ENCODE assay signal across 20 cellular contexts in genomic region chr13:21328836-21329477, GRCh38.
A peak's percentile ranks its signal among the peaks of the same experiment; 100 is the strongest.
DNase-seq lines count a peak whose midpoint lies in the region; ATAC-seq, FAIRE-seq and TF ChIP-seq lines count a peak whose summit lies in the region.
"Had no signal": no experiment of that assay in that cellular context is flagged by ENCODE, and none has a peak within 500 bp of the region (broad histone marks: within the 10 kb centered on the region; RNA-seq: fewer than 3 reads in every experiment).

No MANE protein-coding gene starts in this region.

- H3K79me2 ChIP-seq in DND-41 (ENCODE audit: insufficient read depth, low read length): peaks cover 2% of the 10 kb centered on the region; the same call in 1 of the 2 replicates

- H3K4me2 ChIP-seq in DND-41 (ENCODE audit: insufficient read depth, low read length): no peak overlapping the region

- DNase-seq in DND-41 (no peak), GM19239 (ENCODE audit: insufficient read length, low spot score) (no peak), HuH-7 (ENCODE audit: low spot score) (no peak), C1 segment of cervical spinal cord (lab: John Stamatoyannopoulos, UW) (no peak), erythroblast (lab: John Stamatoyannopoulos, UW) (no peak)
- no peak for DNase-seq in central memory CD8-positive, alpha-beta T cell (ENCODE audit: low spot score in 2 of 2)
- DNase-seq in CD8-positive, alpha-beta T cell: no peak
- DNase-seq: activated naive CD4-positive, alpha-beta T cell treated with anti-CD3 and anti-CD28 coated beads for 36 hours; body of pancreas; DMS 273 treated with DMSO at 0.1 percent for 48 hours; kidney; mucosa of descending colon; NCI-H1417; NCI-H226; SHP77; stimulated activated CD4-positive, alpha-beta T cell treated with anti-CD3 and anti-CD28 coated beads, Interleukin-4, amount 100 ng/mL, for 4 hours; T1000 had no signal

- peak; percentile 89 for FAIRE-seq in GM19239 (lab: Jason Lieb, UNC)
- FAIRE-seq: kidney had no signal

- TF ChIP-seq CTCF in DND-41 (IDR thresholded peaks at IDR 0.05; ENCODE audit: borderline replicate concordance, extremely low read depth, low read length, poor library complexity, severe bottlenecking): no peak
- no peak for TF ChIP-seq CTCF in CD8-positive, alpha-beta T cell (IDR thresholded peaks at IDR 0.05)

- H3K27ac Mint-ChIP-seq in central memory CD8-positive, alpha-beta T cell (ENCODE audit: low read depth): peak overlapping the region; percentile 64
- no peak overlapping the region for H3K27ac Mint-ChIP-seq in CD8-positive, alpha-beta T cell
- H3K27ac Mint-ChIP-seq: activated naive CD4-positive, alpha-beta T cell treated with anti-CD3 and anti-CD28 coated beads for 36 hours had no signal

- ATAC-seq in DND-41 (ENCODE audit: insufficient read depth, low read depth): peak; percentile 57; the same call in 2 of the 3 replicates
- peak; percentile 29 for ATAC-seq in HG03175 (IDR thresholded peaks at IDR 0.05; ENCODE audit: unreplicated experiment)
- no peak for ATAC-seq in central memory CD8-positive, alpha-beta T cell (replicated peaks; ENCODE audit: extremely low read depth, poor library complexity, severe bottlenecking)
- ATAC-seq in CD8-positive, alpha-beta T cell: no peak
- ATAC-seq: body of pancreas, mucosa of descending colon had no signal

- H3K27ac ChIP-seq in DND-41 (ENCODE audit: low read length): no peak overlapping the region
- H3K27ac ChIP-seq in CD8-positive, alpha-beta T cell (ENCODE audit: low read depth, low read length): no peak overlapping the region
- H3K27ac ChIP-seq: body of pancreas, esophagus muscularis mucosa, HL-60 had no signal

- H3K9me3 Mint-ChIP-seq in central memory CD8-positive, alpha-beta T cell: no peaks in the 10 kb centered on the region
- no peaks in the 10 kb centered on the region for H3K9me3 Mint-ChIP-seq in CD8-positive, alpha-beta T cell
- H3K9me3 Mint-ChIP-seq: activated naive CD4-positive, alpha-beta T cell treated with anti-CD3 and anti-CD28 coated beads for 36 hours had no signal

- no peaks in the 10 kb centered on the region for H3K27me3 ChIP-seq in DND-41 (ENCODE audit: insufficient read depth, low read length, poor library complexity)
- no peaks in the 10 kb centered on the region for H3K27me3 ChIP-seq in CD8-positive, alpha-beta T cell (ENCODE audit: insufficient read depth, low read length)
- H3K27me3 ChIP-seq: body of pancreas, esophagus muscularis mucosa had no signal

- H3K4me1 ChIP-seq in DND-41 (ENCODE audit: insufficient read depth, low read length): no peaks in the 10 kb centered on the region
- H3K4me1 ChIP-seq in CD8-positive, alpha-beta T cell (ENCODE audit: insufficient read depth, low read length): peaks cover 3% of the 10 kb centered on the region
- H3K4me1 ChIP-seq: body of pancreas had no signal

- H4K20me1 ChIP-seq in DND-41 (ENCODE audit: insufficient read depth, low read length): no peaks in the 10 kb centered on the region

- H2AFZ ChIP-seq in DND-41 (ENCODE audit: low read depth, low read length): no peak overlapping the region

- POLR2A ChIA-PET in CD8-positive, alpha-beta T cell (lab: Charles Lee): interaction anchor here (0.6 kb wide), 1 partner anchor 51 kb away, joined by 5 read pairs; no protein-coding TSS in a partner anchor

- peaks cover 39% of the 10 kb centered on the region for H3K4me1 Mint-ChIP-seq in central memory CD8-positive, alpha-beta T cell
- peaks cover 10% of the 10 kb centered on the region for H3K4me1 Mint-ChIP-seq in CD8-positive, alpha-beta T cell (ENCODE audit: low read depth)

- CTCF ChIA-PET in CD8-positive, alpha-beta T cell (lab: Charles Lee): interaction anchor here (1.0 to 1.3 kb wide), 2 partner anchors 12 to 15 kb away, joined by 3 read pairs; no protein-coding TSS in a partner anchor

- no peak overlapping the region for H3K9ac ChIP-seq in DND-41 (ENCODE audit: low read depth, low read length)

- no peak for TF ChIP-seq POLR2A in erythroblast (IDR thresholded peaks at IDR 0.05; ENCODE audit: low read length)

- H3K36me3 Mint-ChIP-seq in central memory CD8-positive, alpha-beta T cell (ENCODE audit: insufficient read depth): peaks cover 2% of the 10 kb centered on the region
- peaks cover 6% of the 10 kb centered on the region for H3K36me3 Mint-ChIP-seq in CD8-positive, alpha-beta T cell

- peak overlapping the region; percentile 41 for H3K4me3 Mint-ChIP-seq in central memory CD8-positive, alpha-beta T cell
- H3K4me3 Mint-ChIP-seq in CD8-positive, alpha-beta T cell: no peak overlapping the region
- H3K4me3 Mint-ChIP-seq: activated naive CD4-positive, alpha-beta T cell treated with anti-CD3 and anti-CD28 coated beads for 36 hours had no signal

- H3K4me3 ChIP-seq in DND-41 (ENCODE audit: low read depth in 1 of 2, low read length in 2 of 2): no peak overlapping the region
- no peak overlapping the region for H3K4me3 ChIP-seq in CD8-positive, alpha-beta T cell (ENCODE audit: low read depth, low read length)
- H3K4me3 ChIP-seq: body of pancreas, esophagus muscularis mucosa, mucosa of descending colon had no signal

- H3K27me3 Mint-ChIP-seq in central memory CD8-positive, alpha-beta T cell: no peaks in the 10 kb centered on the region
- H3K27me3 Mint-ChIP-seq in CD8-positive, alpha-beta T cell (ENCODE audit: low read depth): no peaks in the 10 kb centered on the region

- peaks cover 39% of the 10 kb centered on the region for H3K36me3 ChIP-seq in DND-41 (ENCODE audit: insufficient read depth, low read length)
- no peaks in the 10 kb centered on the region for H3K36me3 ChIP-seq in CD8-positive, alpha-beta T cell (ENCODE audit: insufficient read depth, low read length)
- H3K36me3 ChIP-seq: esophagus muscularis mucosa had no signal

- intact Hi-C loops in CD8-positive, alpha-beta T cell (cut with DNase I, micrococcal nuclease): no loop called here

- H3K9me3 ChIP-seq in DND-41 (ENCODE audit: insufficient read depth, low read length, severe bottlenecking): no peaks in the 10 kb centered on the region
- H3K9me3 ChIP-seq in CD8-positive, alpha-beta T cell (ENCODE audit: low read length): no peaks in the 10 kb centered on the region
- H3K9me3 ChIP-seq: body of pancreas, esophagus muscularis mucosa, mucosa of descending colon had no signal

Comparison
In these comparisons a context has a peak if more than half of its experiments do, and no peak if none do; other contexts are left out.
1. ATAC-seq: peak in DND-41 (single experiment) and HG03175 (single experiment); none in central memory CD8-positive, alpha-beta T cell (single experiment) and CD8-positive, alpha-beta T cell (single experiment).